In genomic region chr6:17454316-17455005, GRCh38 we compare ENCODE assay signal across 18 cellular contexts.
DNase-seq lines count a peak whose midpoint lies in the region; ATAC-seq and TF ChIP-seq lines count a peak whose summit lies in the region.
"Had no signal": no experiment of that assay in that cellular context is flagged by ENCODE, and none has a peak within 500 bp of the region (broad histone marks: within the 10 kb centered on the region; RNA-seq: fewer than 3 reads in every experiment).

No MANE protein-coding gene starts in this region.

- no peaks in the 10 kb centered on the region for H3K27me3 Mint-ChIP-seq in neural crest cell (ENCODE audit: low read depth)
- peaks cover 18% of the 10 kb centered on the region in 2 donors for H3K27me3 Mint-ChIP-seq in CD4-positive, alpha-beta memory T cell
- H3K27me3 Mint-ChIP-seq: progenitor cell of endocrine pancreas had no signal

- peak overlapping the region; percentile 63 for H3K27ac Mint-ChIP-seq in neural crest cell (ENCODE audit: unreplicated experiment)
- no peak overlapping the region for H3K27ac Mint-ChIP-seq in CD4-positive, alpha-beta memory T cell
- H3K27ac Mint-ChIP-seq: activated B cell treated with CpG ODN at 0.5 μM for 24 hours; effector memory CD8-positive, alpha-beta T cell; progenitor cell of endocrine pancreas had no signal

- intact Hi-C loops in heart left ventricle (cut with DNase I) (no loop called here), right cardiac atrium (cut with DNase I) (no loop called here)
- intact Hi-C loops in CD4-positive, alpha-beta memory T cell (cut with micrococcal nuclease), result no loop called here

- no peaks in the 10 kb centered on the region for H3K36me3 ChIP-seq in heart left ventricle
- H3K36me3 ChIP-seq in CD4-positive, alpha-beta memory T cell (ENCODE audit: insufficient read depth, low read length), result no peaks in the 10 kb centered on the region
- H3K36me3 ChIP-seq: breast epithelium, upper lobe of left lung had no signal

- POLR2A ChIA-PET in CD4-positive, alpha-beta memory T cell (lab: Charles Lee; ENCODE audit: partially characterized antibody), result no interaction called here

- CTCF ChIA-PET in CD4-positive, alpha-beta memory T cell (lab: Charles Lee; ENCODE audit: partially characterized antibody), result no interaction called here

- no peak for TF ChIP-seq CTCF in heart left ventricle (IDR thresholded peaks at IDR 0.05)
- no peak for TF ChIP-seq CTCF in neural crest cell (conservative IDR thresholded peaks at IDR 0.05)

- H3K4me3 Mint-ChIP-seq in neural crest cell, result no peak overlapping the region
- no peak overlapping the region for H3K4me3 Mint-ChIP-seq in CD4-positive, alpha-beta memory T cell
- H3K4me3 Mint-ChIP-seq: activated B cell treated with CpG ODN at 0.5 μM for 24 hours; effector memory CD8-positive, alpha-beta T cell had no signal

- peaks cover 27% of the 10 kb centered on the region for H3K4me1 Mint-ChIP-seq in neural crest cell
- H3K4me1 Mint-ChIP-seq in CD4-positive, alpha-beta memory T cell, result no peaks in the 10 kb centered on the region
- H3K4me1 Mint-ChIP-seq: activated B cell treated with CpG ODN at 0.5 μM for 24 hours had no signal

- no peaks in the 10 kb centered on the region for H3K9me3 Mint-ChIP-seq in neural crest cell
- H3K9me3 Mint-ChIP-seq in CD4-positive, alpha-beta memory T cell, result peaks cover 0 to 8% (median 0%) of the 10 kb centered on the region in 8 donors
- H3K9me3 Mint-ChIP-seq: activated B cell treated with CpG ODN at 0.5 μM for 24 hours; effector memory CD8-positive, alpha-beta T cell had no signal

- H3K9me3 ChIP-seq in heart left ventricle (no peaks in the 10 kb centered on the region), right cardiac atrium (ENCODE audit: control insufficient read depth, low read length) (no peaks in the 10 kb centered on the region)
- H3K9me3 ChIP-seq in CD4-positive, alpha-beta memory T cell (ENCODE audit: control insufficient read depth in 1 of 2, low read length in 2 of 2), result no peaks in the 10 kb centered on the region
- H3K9me3 ChIP-seq: breast epithelium, upper lobe of left lung had no signal

- peak overlapping the region in 3 of 12 donors; percentile 29 to 50 (median 37) for H3K27ac ChIP-seq in heart left ventricle
- H3K27ac ChIP-seq in right cardiac atrium (ENCODE audit: low read length), result no peak overlapping the region
- no peak overlapping the region for H3K27ac ChIP-seq in CD4-positive, alpha-beta memory T cell (ENCODE audit: low read depth, low read length)
- H3K27ac ChIP-seq: breast epithelium, HL-60, upper lobe of left lung had no signal

- H3K36me3 Mint-ChIP-seq in neural crest cell (ENCODE audit: low read depth), result peaks cover 23% of the 10 kb centered on the region
- no peaks in the 10 kb centered on the region for H3K36me3 Mint-ChIP-seq in CD4-positive, alpha-beta memory T cell

- 61 to 73% (median 72%) methylated on average over 7 of the region's 7 CpGs for WGBS in heart left ventricle, 4 donors
- 61% methylated on average over 7 of the region's 7 CpGs for WGBS in right cardiac atrium

- peaks cover 0 to 20% (median 2%) of the 10 kb centered on the region in 12 donors for H3K4me1 ChIP-seq in heart left ventricle
- no peaks in the 10 kb centered on the region for H3K4me1 ChIP-seq in right cardiac atrium (ENCODE audit: control insufficient read depth, insufficient read depth, low read length)
- H3K4me1 ChIP-seq in CD4-positive, alpha-beta memory T cell (ENCODE audit: insufficient read depth, low read length), result no peaks in the 10 kb centered on the region
- H3K4me1 ChIP-seq: breast epithelium, upper lobe of left lung had no signal

- peak; percentile 59 to 84 (median 80) for ATAC-seq in heart left ventricle
- ATAC-seq in right cardiac atrium, result no peak
- no peak for ATAC-seq in GM21717 (IDR thresholded peaks at IDR 0.05; ENCODE audit: unreplicated experiment)
- ATAC-seq: effector memory CD8-positive, alpha-beta T cell had no signal

- H3K27me3 ChIP-seq in heart left ventricle (no peaks in the 10 kb centered on the region), right cardiac atrium (ENCODE audit: control insufficient read depth, insufficient read depth) (no peaks in the 10 kb centered on the region)
- H3K27me3 ChIP-seq in CD4-positive, alpha-beta memory T cell (ENCODE audit: insufficient read depth, low read length), result no peaks in the 10 kb centered on the region
- H3K27me3 ChIP-seq: breast epithelium, upper lobe of left lung had no signal

- no peak for DNase-seq in heart left ventricle
- DNase-seq in right cardiac atrium, result no peak
- peak; percentile 62 for DNase-seq in dedifferentiated amniotic fluid mesenchymal stem cell (ENCODE audit: extremely low spot score)
- no peak for DNase-seq in neural crest cell (ENCODE audit: low read depth, low spot score)
- no peak for DNase-seq in AG08396 (ENCODE audit: low spot score)
- DNase-seq in CD4-positive, alpha-beta memory T cell, result no peak
- DNase-seq in NCI-H2171 treated with DMSO at 0.1 percent for 48 hours (lab: John Stamatoyannopoulos, UW), result no peak
- DNase-seq: activated B cell treated with CpG ODN at 0.5 μM for 24 hours; activated gamma-delta T cell; DMS 273 treated with DMSO at 0.1 percent for 48 hours; effector memory CD8-positive, alpha-beta T cell; NCI-H1694; NCI-H524; upper lobe of left lung had no signal

- no peak overlapping the region for H3K4me3 ChIP-seq in heart left ventricle
- H3K4me3 ChIP-seq in right cardiac atrium (ENCODE audit: low read length), result no peak overlapping the region
- no peak overlapping the region for H3K4me3 ChIP-seq in CD4-positive, alpha-beta memory T cell (ENCODE audit: low read length in 2 of 2)
- H3K4me3 ChIP-seq: breast epithelium, upper lobe of left lung had no signal

- TF ChIP-seq POLR2A in heart left ventricle (IDR thresholded peaks at IDR 0.05), result no peak

Comparison
In these comparisons a context has a peak if more than half of its experiments do, and no peak if none do; other contexts are left out.
1. ATAC-seq: peak in heart left ventricle (4 of 4); none in right cardiac atrium (0 of 2) and GM21717 (single experiment).